ENCODE assay signal across 36 cellular contexts in the genomic region with DNA sequence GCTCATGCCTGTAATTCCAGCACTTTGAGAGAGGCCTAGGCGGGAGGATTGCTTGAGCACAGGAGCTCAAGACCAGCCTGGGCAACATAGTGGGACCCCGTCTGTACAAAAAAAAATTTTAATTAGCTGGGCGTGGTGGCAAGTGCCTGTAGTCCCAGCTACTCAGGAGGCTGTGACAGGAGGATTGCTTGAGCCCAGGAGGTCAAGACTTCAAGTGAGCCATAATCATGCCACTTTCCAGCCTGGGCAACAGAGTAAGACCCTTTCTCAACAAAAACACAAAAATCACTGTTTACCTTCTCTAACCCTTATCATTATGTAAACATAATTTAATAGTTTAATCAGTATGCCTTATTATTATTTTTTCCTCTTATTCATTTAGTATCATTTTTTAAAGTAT. TPM values are rescaled to one million over a fixed set of nuclear protein-coding genes. Genes with fewer than 3 reads are reported as not detected.
"Had no signal": no experiment of that assay in that cellular context is flagged by ENCODE, and none has a peak within 500 bp of the region (broad histone marks: within the 10 kb centered on the region; RNA-seq: fewer than 3 reads in every experiment).

No MANE protein-coding gene starts in this region.

- H3K4me3 ChIP-seq: adrenal gland, body of pancreas, esophagus squamous epithelium had no signal

- DNase-seq: activated CD4-positive, alpha-beta memory T cell treated with anti-CD3 and anti-CD28 coated beads for 36 hours; activated CD4-positive, alpha-beta T cell treated with anti-CD3 and anti-CD28 coated beads for 36 hours; activated CD4-positive, alpha-beta T cell treated with anti-CD3 and anti-CD28 coated beads, Interleukin-2, amount 10 ng/mL, durations not matched to agents 24 days and 14 days; activated CD4-positive, CD25-positive, alpha-beta regulatory T cell; activated CD4-positive, CD25-positive, alpha-beta regulatory T cell treated with anti-CD3 and anti-CD28 coated beads, Interleukin-2, amount 50 U/mL, for 72 hours; activated CD8-positive, alpha-beta memory T cell treated with anti-CD3 and anti-CD28 coated beads, Interleukin-2, amount 10 ng/mL, durations not matched to agents 7 days and 5 days; activated CD8-positive, alpha-beta memory T cell treated with anti-CD3 and anti-CD28 coated beads, Interleukin-2, amount 50 U/mL, for 4 hours; activated CD8-positive, alpha-beta T cell treated with anti-CD3 and anti-CD28 coated beads, Interleukin-2, amount 10 ng/mL, durations not matched to agents 7 days and 5 days; activated effector memory CD4-positive, alpha-beta T cell treated with Interleukin-2 at 50 U/mL for 16 hours; activated gamma-delta T cell treated with Interleukin-2 at 50 U/mL for 16 hours; activated naive CD4-positive, alpha-beta T cell treated with anti-CD3 and anti-CD28 coated beads, Interleukin-2, amount 50 U/mL, for 16 hours; activated naive CD4-positive, alpha-beta T cell treated with Interleukin-2 at 50 U/mL for 16 hours; activated naive CD8-positive, alpha-beta T cell treated with anti-CD3 and anti-CD28 coated beads, Interleukin-2, amount 50 U/mL, for 24 hours; activated T-cell treated with anti-CD3 and anti-CD28 coated beads, Interleukin-2, amount 50 U/mL, for 4 hours; adrenal gland; amygdala; aorta; body of pancreas; cortex of kidney; dermis blood vessel endothelial cell; effector CD4-positive, alpha-beta T cell; effector memory CD8-positive, alpha-beta T cell; erythroblast; esophagus squamous epithelium; foreskin melanocyte; T-helper 1 cell; T-helper 17 cell; T1000; WERI-Rb-1 had no signal

- ATAC-seq: activated CD4-positive, alpha-beta T cell treated with anti-CD3 and anti-CD28 coated beads for 36 hours; activated CD8-positive, alpha-beta memory T cell treated with anti-CD3 and anti-CD28 coated beads, Interleukin-2, amount 10 ng/mL, durations not matched to agents 7 days and 5 days; activated CD8-positive, alpha-beta T cell treated with anti-CD3 and anti-CD28 coated beads, Interleukin-2, amount 10 ng/mL, durations not matched to agents 7 days and 5 days; activated naive CD8-positive, alpha-beta T cell treated with anti-CD3 and anti-CD28 coated beads, Interleukin-2, amount 50 U/mL, for 24 hours; activated T-cell treated with anti-CD3 and anti-CD28 coated beads, Interleukin-2, amount 50 U/mL, for 4 hours; activated T-helper 17 cell treated with anti-CD3 and anti-CD28 coated beads, Interleukin-2, amount 50 U/mL, for 72 hours; body of pancreas; effector memory CD8-positive, alpha-beta T cell; T-helper 17 cell had no signal

- H3K36me3 ChIP-seq: adrenal gland, esophagus squamous epithelium had no signal

- H3K4me3 Mint-ChIP-seq: activated CD4-positive, alpha-beta memory T cell treated with anti-CD3 and anti-CD28 coated beads for 36 hours; activated CD4-positive, alpha-beta T cell treated with anti-CD3 and anti-CD28 coated beads for 36 hours; activated CD4-positive, alpha-beta T cell treated with anti-CD3 and anti-CD28 coated beads, Interleukin-2, amount 10 ng/mL, durations not matched to agents 24 days and 14 days; activated CD8-positive, alpha-beta memory T cell treated with anti-CD3 and anti-CD28 coated beads, Interleukin-2, amount 10 ng/mL, durations not matched to agents 7 days and 5 days; activated CD8-positive, alpha-beta T cell treated with anti-CD3 and anti-CD28 coated beads, Interleukin-2, amount 10 ng/mL, durations not matched to agents 7 days and 5 days; activated naive CD8-positive, alpha-beta T cell; activated naive CD8-positive, alpha-beta T cell treated with anti-CD3 and anti-CD28 coated beads, Interleukin-2, amount 50 U/mL, for 24 hours; activated T-cell treated with anti-CD3 and anti-CD28 coated beads, Interleukin-2, amount 50 U/mL, for 4 hours; activated T-helper 17 cell treated with anti-CD3 and anti-CD28 coated beads, Interleukin-2, amount 50 U/mL, for 72 hours; effector memory CD8-positive, alpha-beta T cell; T-helper 17 cell; T-helper 2 cell treated with Interferon-gamma antibody and Interleukin-4, amounts not matched to agents 5 μg/mL and 100 μg/mL, for 36 hours had no signal

- H3K9me3 Mint-ChIP-seq: activated CD4-positive, alpha-beta memory T cell treated with anti-CD3 and anti-CD28 coated beads for 36 hours; activated CD4-positive, alpha-beta T cell treated with anti-CD3 and anti-CD28 coated beads, Interleukin-2, amount 10 ng/mL, durations not matched to agents 24 days and 14 days; activated naive CD8-positive, alpha-beta T cell treated with anti-CD3 and anti-CD28 coated beads, Interleukin-2, amount 50 U/mL, for 24 hours; activated T-cell treated with anti-CD3 and anti-CD28 coated beads, Interleukin-2, amount 50 U/mL, for 4 hours; activated T-helper 17 cell treated with anti-CD3 and anti-CD28 coated beads, Interleukin-2, amount 50 U/mL, for 72 hours; effector memory CD8-positive, alpha-beta T cell; T-helper 2 cell treated with Interferon-gamma antibody and Interleukin-4, amounts not matched to agents 5 μg/mL and 100 μg/mL, for 36 hours had no signal

- H3K27ac Mint-ChIP-seq: activated CD4-positive, alpha-beta memory T cell treated with anti-CD3 and anti-CD28 coated beads for 36 hours; activated CD4-positive, alpha-beta T cell treated with anti-CD3 and anti-CD28 coated beads, Interleukin-2, amount 10 ng/mL, durations not matched to agents 24 days and 14 days; activated CD8-positive, alpha-beta memory T cell treated with anti-CD3 and anti-CD28 coated beads, Interleukin-2, amount 10 ng/mL, durations not matched to agents 7 days and 5 days; activated CD8-positive, alpha-beta T cell treated with anti-CD3 and anti-CD28 coated beads, Interleukin-2, amount 10 ng/mL, durations not matched to agents 7 days and 5 days; activated naive CD8-positive, alpha-beta T cell; activated naive CD8-positive, alpha-beta T cell treated with anti-CD3 and anti-CD28 coated beads, Interleukin-2, amount 50 U/mL, for 24 hours; activated T-helper 17 cell treated with anti-CD3 and anti-CD28 coated beads, Interleukin-2, amount 50 U/mL, for 72 hours; T-helper 17 cell; T-helper 2 cell treated with Interferon-gamma antibody and Interleukin-4, amounts not matched to agents 5 μg/mL and 100 μg/mL, for 36 hours had no signal

- H3K27me3 Mint-ChIP-seq: activated CD4-positive, alpha-beta memory T cell treated with anti-CD3 and anti-CD28 coated beads for 36 hours; activated CD4-positive, alpha-beta T cell treated with anti-CD3 and anti-CD28 coated beads for 36 hours; activated CD4-positive, alpha-beta T cell treated with anti-CD3 and anti-CD28 coated beads, Interleukin-2, amount 10 ng/mL, durations not matched to agents 24 days and 14 days; activated CD8-positive, alpha-beta memory T cell treated with anti-CD3 and anti-CD28 coated beads, Interleukin-2, amount 10 ng/mL, durations not matched to agents 7 days and 5 days; activated naive CD8-positive, alpha-beta T cell; activated naive CD8-positive, alpha-beta T cell treated with anti-CD3 and anti-CD28 coated beads, Interleukin-2, amount 50 U/mL, for 24 hours; activated T-helper 17 cell treated with anti-CD3 and anti-CD28 coated beads, Interleukin-2, amount 50 U/mL, for 72 hours; effector memory CD8-positive, alpha-beta T cell; T-helper 17 cell had no signal

- H3K9me3 ChIP-seq: adrenal gland, body of pancreas, esophagus squamous epithelium had no signal

- H3K27ac ChIP-seq: adrenal gland, body of pancreas, esophagus squamous epithelium, WERI-Rb-1 had no signal

RNA-seq across cellular contexts. Expression of gene PITX3, which starts 48.5 kb away (rescaled TPM):
- total RNA-seq: activated CD8-positive, alpha-beta memory T cell treated with anti-CD3 and anti-CD28 coated beads for 36 hours; activated CD8-positive, alpha-beta memory T cell treated with anti-CD3 and anti-CD28 coated beads, Interleukin-2, amount 10 ng/mL, durations not matched to agents 7 days and 5 days; activated CD8-positive, alpha-beta T cell treated with anti-CD3 and anti-CD28 coated beads, Interleukin-2, amount 10 ng/mL, durations not matched to agents 7 days and 5 days; aorta; body of pancreas; chondrocyte; dermis blood vessel endothelial cell; esophagus squamous epithelium; fibroblast of lung; fibroblast of villous mesenchyme; T-helper 17 cell had no signal
- polyA plus RNA-seq: adrenal gland, fibroblast of lung had no signal
